9 cellular contexts compared by ENCODE assay signal in the genomic region with DNA sequence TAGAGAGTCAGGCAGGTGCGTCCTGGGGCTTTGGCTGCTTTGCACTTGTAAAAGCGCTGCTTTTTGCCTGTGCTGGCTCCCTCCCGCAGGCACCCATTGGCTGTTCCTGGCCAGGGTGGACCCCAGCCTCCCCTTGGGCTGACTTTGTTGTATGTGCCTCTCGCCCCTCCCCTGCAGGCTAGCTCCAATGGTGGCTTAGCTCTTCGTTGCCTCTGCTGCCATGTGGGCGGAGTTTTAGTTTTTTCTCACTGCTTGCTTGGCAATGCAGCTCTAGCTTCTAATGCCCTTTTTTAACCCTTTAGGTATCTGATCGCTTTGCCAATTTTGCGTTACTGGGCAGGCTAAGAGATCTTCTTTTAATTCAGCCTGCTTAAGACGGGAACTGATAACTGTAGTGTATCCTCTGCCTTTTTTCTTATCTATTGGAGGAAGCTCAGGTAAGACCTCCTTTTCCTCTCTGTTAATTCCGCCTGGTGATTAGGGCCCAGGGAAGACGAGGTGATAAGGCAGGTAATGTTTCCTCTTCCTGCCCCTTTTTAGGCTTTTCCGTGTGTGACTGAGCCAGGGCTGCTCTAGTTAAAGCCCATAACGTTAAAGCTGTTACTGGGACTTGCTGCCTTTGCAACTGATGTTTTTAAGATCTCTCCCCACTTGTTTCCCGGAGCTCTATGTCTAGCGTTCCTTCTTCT. TPM values are rescaled to one million over a fixed set of nuclear protein-coding genes. Genes with fewer than 3 reads are reported as not detected.
A peak's percentile ranks its signal among the peaks of the same experiment; 100 is the strongest.
DNase-seq lines count a peak whose midpoint lies in the region; ATAC-seq and TF ChIP-seq lines count a peak whose summit lies in the region.
"Had no signal": no experiment of that assay in that cellular context is flagged by ENCODE, and none has a peak within 500 bp of the region (broad histone marks: within the 10 kb centered on the region; RNA-seq: fewer than 3 reads in every experiment).

No MANE protein-coding gene starts in this region.

- ATAC-seq in PC-3: no peak
- ATAC-seq in stimulated activated naive B cell treated with anti-CD40 and anti-IgM and Interleukin-4, amounts not matched to agents 10 μg/mL and 1 μg/mL and 100 μg/mL, for 72 hours (replicated peaks): peak; percentile 77 to 82
- ATAC-seq in GM19452 (IDR thresholded peaks at IDR 0.05; ENCODE audit: unreplicated experiment): no peak

- H3K9me3 ChIP-seq in PC-3 (ENCODE audit: low read length): no peaks in the 10 kb centered on the region
- no peaks in the 10 kb centered on the region for H3K9me3 ChIP-seq in iPS DF 6.9 (ENCODE audit: control insufficient read depth, insufficient read depth, low read length)
- no peaks in the 10 kb centered on the region for H3K9me3 ChIP-seq in ascending aorta

- no peak overlapping the region for H3K4me3 ChIP-seq in PC-3 (ENCODE audit: low read length)
- H3K4me3 ChIP-seq in iPS DF 6.9 (ENCODE audit: low read length): peak overlapping the region; percentile 52; the same call in 1 of the 2 replicates
- H3K4me3 ChIP-seq in ascending aorta: no peak overlapping the region

- peak overlapping the region; percentile 0; the same call in 1 of the 2 replicates for H3K4me2 ChIP-seq in PC-3 (ENCODE audit: low read length)

- peak; percentile 20 for DNase-seq in activated T-cell treated with anti-CD3 and anti-CD28 coated beads, Interleukin-2, amount 50 U/mL, for 1 hour
- no peak for DNase-seq in activated T-cell treated with anti-CD3 and anti-CD28 coated beads for 4 hours
- peak; percentile 26 for DNase-seq in PC-3
- DNase-seq in iPS DF 6.9 (ENCODE audit: low read depth, low spot score): peak; percentile 95
- no peak for DNase-seq in stimulated activated naive B cell treated with anti-CD40 and anti-IgM and Interleukin-4, amounts not matched to agents 10 μg/mL and 1 μg/mL and 100 μg/mL, for 72 hours
- DNase-seq in SW 1271 (lab: John Stamatoyannopoulos, UW): no peak
- DNase-seq in ascending aorta (ENCODE audit: low spot score in 2 of 2): no peak

- 0 out of 2 replicates have a peak overlapping the region, but pooled peaks have one; percentile 22 for H2AFZ ChIP-seq in PC-3 (ENCODE audit: low read length)

- H3K4me3 Mint-ChIP-seq in stimulated activated naive B cell treated with anti-CD40 and anti-IgM and Interleukin-4, amounts not matched to agents 10 μg/mL and 1 μg/mL and 100 μg/mL, for 72 hours: peak overlapping the region; percentile 40 to 70

- CTCF ChIA-PET in PC-3 (lab: Charles Lee): no interaction called here

- peaks cover 10 to 12% of the 10 kb centered on the region in 2 donors for H3K27me3 Mint-ChIP-seq in stimulated activated naive B cell treated with anti-CD40 and anti-IgM and Interleukin-4, amounts not matched to agents 10 μg/mL and 1 μg/mL and 100 μg/mL, for 72 hours

- peaks cover 47% of the 10 kb centered on the region for H3K4me1 ChIP-seq in PC-3 (ENCODE audit: insufficient read depth, low read length)
- no peaks in the 10 kb centered on the region; the same call in 1 of the 2 replicates for H3K4me1 ChIP-seq in iPS DF 6.9 (ENCODE audit: control insufficient read depth, insufficient read depth, low read length)
- H3K4me1 ChIP-seq in ascending aorta: no peaks in the 10 kb centered on the region

- H3K9me3 Mint-ChIP-seq in stimulated activated naive B cell treated with anti-CD40 and anti-IgM and Interleukin-4, amounts not matched to agents 10 μg/mL and 1 μg/mL and 100 μg/mL, for 72 hours: no peaks in the 10 kb centered on the region

- H3K9ac ChIP-seq in PC-3 (ENCODE audit: low read length): no peak overlapping the region

- peak overlapping the region; percentile 38 for H3K27ac Mint-ChIP-seq in stimulated activated naive B cell treated with anti-CD40 and anti-IgM and Interleukin-4, amounts not matched to agents 10 μg/mL and 1 μg/mL and 100 μg/mL, for 72 hours

- intact Hi-C loops in PC-3 (cut with micrococcal nuclease): no loop called here
- intact Hi-C loops in ascending aorta (cut with DNase I): no loop called here

- no peaks in the 10 kb centered on the region for H3K9me2 ChIP-seq in PC-3 (replicated peaks; ENCODE audit: low read length)

- H3K36me3 ChIP-seq in PC-3 (ENCODE audit: low read depth, low read length) (no peaks in the 10 kb centered on the region), iPS DF 6.9 (ENCODE audit: control insufficient read depth, insufficient read depth, low read length) (no peaks in the 10 kb centered on the region), ascending aorta (no peaks in the 10 kb centered on the region)

- peaks cover 9% of the 10 kb centered on the region; the same call in 1 of the 2 replicates for H3K27me3 ChIP-seq in PC-3 (ENCODE audit: low read length)
- H3K27me3 ChIP-seq in iPS DF 6.9 (ENCODE audit: control insufficient read depth, insufficient read depth, low read length): no peaks in the 10 kb centered on the region
- no peaks in the 10 kb centered on the region for H3K27me3 ChIP-seq in ascending aorta

- H3F3A ChIP-seq in PC-3 (ENCODE audit: low read length, unreplicated experiment): peaks cover 6% of the 10 kb centered on the region

- no peaks in the 10 kb centered on the region for H3K79me2 ChIP-seq in PC-3 (ENCODE audit: low read length)

- H3K27ac ChIP-seq in PC-3 (ENCODE audit: low read length): no peak overlapping the region
- H3K27ac ChIP-seq in iPS DF 6.9 (ENCODE audit: low read length): no peak overlapping the region
- no peak overlapping the region for H3K27ac ChIP-seq in ascending aorta

- no TSS peak for BruUV-seq in PC-3 (replicated peaks; lab: Mats Ljungman, UMichigan)

- no peaks in the 10 kb centered on the region for H4K20me1 ChIP-seq in PC-3 (ENCODE audit: low read length)

- H3K36me3 Mint-ChIP-seq in stimulated activated naive B cell treated with anti-CD40 and anti-IgM and Interleukin-4, amounts not matched to agents 10 μg/mL and 1 μg/mL and 100 μg/mL, for 72 hours: no peaks in the 10 kb centered on the region

- POLR2A ChIA-PET in PC-3 (lab: Charles Lee; ENCODE audit: unreplicated experiment): no interaction called here

- H3K4me1 Mint-ChIP-seq in stimulated activated naive B cell treated with anti-CD40 and anti-IgM and Interleukin-4, amounts not matched to agents 10 μg/mL and 1 μg/mL and 100 μg/mL, for 72 hours: peaks cover 17 to 28% of the 10 kb centered on the region in 2 donors

- WGBS in iPS DF 6.9 (ENCODE audit: insufficient coverage, insufficient read length): no CpG with 5 or more reads among the region's 15 CpGs

- no peak for TF ChIP-seq CTCF in PC-3 (conservative IDR thresholded peaks at IDR 0.05; ENCODE audit: low read depth, low read length)
- TF ChIP-seq CTCF in ascending aorta (IDR thresholded peaks at IDR 0.05): no peak

RNA-seq across cellular contexts. Expression of a gene that starts 11.8 kb away (rescaled TPM):
- total RNA-seq in PC-3 (2014; rRNA removed): not detected in 2 replicates
- 8.6 TPM for total RNA-seq in ascending aorta
- total RNA-seq: T-helper 2 cell treated with Interferon-gamma antibody and Interleukin-4, amounts not matched to agents 100 ng/mL and 5 ng/mL, for 36 hours had no signal

Comparison
In these comparisons a context has a peak if more than half of its experiments do, and no peak if none do; other contexts are left out.
1. DNase-seq: peak in activated T-cell treated with anti-CD3 and anti-CD28 coated beads, Interleukin-2, amount 50 U/mL, for 1 hour (single experiment), PC-3 (single experiment) and iPS DF 6.9 (single experiment); none in activated T-cell treated with anti-CD3 and anti-CD28 coated beads for 4 hours (single experiment), stimulated activated naive B cell treated with anti-CD40 and anti-IgM and Interleukin-4, amounts not matched to agents 10 μg/mL and 1 μg/mL and 100 μg/mL, for 72 hours (single experiment), SW 1271 (0 of 2) and ascending aorta (0 of 2).
2. ATAC-seq: peak in stimulated activated naive B cell treated with anti-CD40 and anti-IgM and Interleukin-4, amounts not matched to agents 10 μg/mL and 1 μg/mL and 100 μg/mL, for 72 hours (2 of 2); none in PC-3 (single experiment) and GM19452 (single experiment).